Comparison of ENCODE assay signal across 16 cellular contexts in genomic region chr13:80884031-80884785, GRCh38.
"Had no signal": no experiment of that assay in that cellular context is flagged by ENCODE, and none has a peak within 500 bp of the region (broad histone marks: within the 10 kb centered on the region; RNA-seq: fewer than 3 reads in every experiment).

No MANE protein-coding gene starts in this region.

- H3K4me1 ChIP-seq: heart left ventricle, thyroid gland had no signal

- H3K27me3 ChIP-seq: brain microvascular endothelial cell, heart left ventricle, thyroid gland had no signal

- H3K27ac ChIP-seq: brain microvascular endothelial cell, epithelial cell of prostate, heart left ventricle, thyroid gland had no signal

- H3K36me3 Mint-ChIP-seq: activated naive CD8-positive, alpha-beta T cell; naive B cell; stimulated activated effector memory CD8-positive, alpha-beta T cell treated with anti-CD3 and anti-CD28 coated beads, Interleukin-12 subunit alpha, Interleukin-12 subunit beta, amount 100 ng/mL, for 72 hours had no signal

- H3K4me3 ChIP-seq: heart left ventricle, lung, thyroid gland had no signal

- ATAC-seq: activated CD8-positive, alpha-beta T cell treated with anti-CD3 and anti-CD28 coated beads for 36 hours; activated T-cell treated with anti-CD3 and anti-CD28 coated beads, Interleukin-2, amount 50 U/mL, for 4 hours; heart left ventricle; stimulated activated effector memory CD8-positive, alpha-beta T cell treated with anti-CD3 and anti-CD28 coated beads, Interleukin-12 subunit alpha, Interleukin-12 subunit beta, amount 100 ng/mL, for 72 hours had no signal

- H3K36me3 ChIP-seq: brain microvascular endothelial cell, heart left ventricle, thyroid gland had no signal

- H3K9me3 Mint-ChIP-seq: activated B cell treated with CpG ODN at 0.5 μM for 24 hours; activated CD8-positive, alpha-beta T cell treated with anti-CD3 and anti-CD28 coated beads for 36 hours; naive B cell had no signal

- DNase-seq: activated B cell treated with CpG ODN at 0.5 μM for 24 hours; activated CD4-positive, alpha-beta T cell treated with anti-CD3 and anti-CD28 coated beads for 48 hours; activated CD8-positive, alpha-beta T cell treated with anti-CD3 and anti-CD28 coated beads for 36 hours; activated gamma-delta T cell; activated T-cell treated with anti-CD3 and anti-CD28 coated beads, Interleukin-2, amount 50 U/mL, for 4 hours; amygdala; brain microvascular endothelial cell; heart left ventricle; islet precursor cell; naive B cell; stimulated activated CD4-positive, alpha-beta T cell treated with anti-CD3 and anti-CD28 coated beads, Interleukin-12 subunit alpha, Interleukin-12 subunit beta, amount 100 ng/mL, for 4 hours; thyroid gland had no signal

- H3K27ac Mint-ChIP-seq: activated B cell treated with CpG ODN at 0.5 μM for 24 hours; activated CD8-positive, alpha-beta T cell treated with anti-CD3 and anti-CD28 coated beads for 36 hours; activated naive CD8-positive, alpha-beta T cell; naive B cell; stimulated activated effector memory CD8-positive, alpha-beta T cell treated with anti-CD3 and anti-CD28 coated beads, Interleukin-12 subunit alpha, Interleukin-12 subunit beta, amount 100 ng/mL, for 72 hours had no signal

- H3K9me3 ChIP-seq: heart left ventricle, thyroid gland had no signal

- H3K27me3 Mint-ChIP-seq: activated B cell treated with CpG ODN at 0.5 μM for 24 hours; activated CD8-positive, alpha-beta T cell treated with anti-CD3 and anti-CD28 coated beads for 36 hours; activated naive CD8-positive, alpha-beta T cell; naive B cell had no signal

- H3K4me3 Mint-ChIP-seq: activated B cell treated with CpG ODN at 0.5 μM for 24 hours; activated CD8-positive, alpha-beta T cell treated with anti-CD3 and anti-CD28 coated beads for 36 hours; activated naive CD8-positive, alpha-beta T cell; activated T-cell treated with anti-CD3 and anti-CD28 coated beads, Interleukin-2, amount 50 U/mL, for 4 hours; naive B cell; stimulated activated effector memory CD8-positive, alpha-beta T cell treated with anti-CD3 and anti-CD28 coated beads, Interleukin-12 subunit alpha, Interleukin-12 subunit beta, amount 100 ng/mL, for 72 hours had no signal

- H3K4me1 Mint-ChIP-seq: activated B cell treated with CpG ODN at 0.5 μM for 24 hours; naive B cell; stimulated activated effector memory CD8-positive, alpha-beta T cell treated with anti-CD3 and anti-CD28 coated beads, Interleukin-12 subunit alpha, Interleukin-12 subunit beta, amount 100 ng/mL, for 72 hours had no signal
